ENCODE assay signal across 14 cellular contexts in genomic region chr5:158384535-158385421, GRCh38.
A peak's percentile ranks its signal among the peaks of the same experiment; 100 is the strongest.
DNase-seq lines count a peak whose midpoint lies in the region; ATAC-seq and TF ChIP-seq lines count a peak whose summit lies in the region.
"Had no signal": no experiment of that assay in that cellular context is flagged by ENCODE, and none has a peak within 500 bp of the region (broad histone marks: within the 10 kb centered on the region; RNA-seq: fewer than 3 reads in every experiment).

No MANE protein-coding gene starts in this region.

- DNase-seq in AG04449 (ENCODE audit: low read depth, low spot score), result peak; percentile 86
- peak; percentile 19 for DNase-seq in HCT116 (ENCODE audit: low read depth, low spot score)
- DNase-seq in adipocyte (ENCODE audit: low read depth), result peak; percentile 91
- DNase-seq in kidney epithelial cell (ENCODE audit: low read depth), result peak; percentile 96
- no peak for DNase-seq in posterior vena cava (ENCODE audit: low spot score)
- DNase-seq in type B pancreatic cell (ENCODE audit: extremely low spot score, unreplicated experiment), result no peak
- DNase-seq: activated naive CD4-positive, alpha-beta T cell treated with anti-CD3 and anti-CD28 coated beads, Interleukin-2, amount 50 U/mL, for 16 hours; DMS79; hippocampal formation; NCI-H446 had no signal

- H3K4me3 ChIP-seq in AG04449 (ENCODE audit: low read depth, low read length) (no peak overlapping the region), HCT116 (replicated peaks in 1 of 2; ENCODE audit: low read depth in 1 of 2, low read length in 2 of 2) (no peak overlapping the region), adipocyte (ENCODE audit: low read length) (peak overlapping the region; percentile 9), kidney epithelial cell (ENCODE audit: low read depth, low read length) (no peak overlapping the region)
- H3K4me3 ChIP-seq: neural progenitor cell had no signal

- no peak for TF ChIP-seq RAD21 in HCT116 (IDR thresholded peaks at IDR 0.05; ENCODE audit: low read depth)

- H3K9me3 Mint-ChIP-seq in type B pancreatic cell, result peaks cover 5% of the 10 kb centered on the region
- H3K9me3 Mint-ChIP-seq: neural progenitor cell had no signal

- H3K9ac ChIP-seq in HCT116 (ENCODE audit: low read length) (no peak overlapping the region), adipocyte (ENCODE audit: low read length) (peak overlapping the region; percentile 65)
- H3K9ac ChIP-seq: neural progenitor cell had no signal

- H3K36me3 ChIP-seq in HCT116 (ENCODE audit: control insufficient read depth in 1 of 2, insufficient read depth in 2 of 2, low read length in 2 of 2) (no peaks in the 10 kb centered on the region), adipocyte (ENCODE audit: control insufficient read depth, insufficient read depth, low read length, severe bottlenecking) (no peaks in the 10 kb centered on the region), kidney epithelial cell (ENCODE audit: control insufficient read depth, insufficient read depth, low read length) (no peaks in the 10 kb centered on the region)
- H3K36me3 ChIP-seq: neural progenitor cell had no signal

- BruUV-seq in HCT116 (replicated peaks; lab: Mats Ljungman, UMichigan), result no TSS peak

- H3K9me3 ChIP-seq in HCT116 (ENCODE audit: control insufficient read depth in 1 of 2, insufficient read depth in 1 of 2, low read depth in 1 of 2, low read length in 2 of 2) (no peaks in the 10 kb centered on the region), adipocyte (ENCODE audit: control insufficient read depth, low read length) (no peaks in the 10 kb centered on the region)

- POLR2A ChIA-PET in AG04449 (lab: Yijun Ruan, JAX), result interaction anchor here (0.6 to 1.0 kb wide), 4 partner anchors 23 to 722 kb away, joined by 3 to 4 read pairs (median 3); no protein-coding TSS in a partner anchor
- POLR2A ChIA-PET in HCT116 (lab: Charles Lee), result no interaction called here

- H3K4me1 ChIP-seq in HCT116 (ENCODE audit: control insufficient read depth in 1 of 2, insufficient read depth in 2 of 2, low read length in 2 of 2) (peaks cover 0 to 20% of the 10 kb centered on the region in 2 experiments; a peak in 2 of 4 replicates), adipocyte (ENCODE audit: control insufficient read depth, insufficient read depth, low read length) (peaks cover 38% of the 10 kb centered on the region)

- RAD21 ChIA-PET in HCT116 (lab: Charles Lee; ENCODE audit: low non-redundant PET in 1 of 2, low total read pairs in 2 of 2, uncharacterized antibody in 2 of 2, unreplicated experiment in 2 of 2), result no interaction called here

- peak overlapping the region; percentile 27; the same call in 1 of the 2 replicates for H3K4me2 ChIP-seq in HCT116 (ENCODE audit: low read length)
- H3K4me2 ChIP-seq: neural progenitor cell had no signal

- H3K27ac ChIP-seq in HCT116 (ENCODE audit: low read depth, low read length), result no peak overlapping the region
- H3K27ac ChIP-seq: neural progenitor cell had no signal

- no peaks in the 10 kb centered on the region for H3K79me2 ChIP-seq in HCT116 (ENCODE audit: insufficient read depth, low read length)

- peaks cover 10% of the 10 kb centered on the region for H3K4me1 Mint-ChIP-seq in type B pancreatic cell (ENCODE audit: unreplicated experiment)

- intact Hi-C loops in HCT116 (cut with micrococcal nuclease), result no loop called here
- intact Hi-C loops in posterior vena cava (cut with DNase I), result loop anchor here in 1 of 2 donors (10.0 kb wide), 1 partner anchor 80 kb away; no protein-coding TSS in a partner anchor

- CTCF ChIA-PET in AG04449 (lab: Yijun Ruan, JAX), result interaction anchor here (0.6 to 1.1 kb wide), 2 partner anchors 23 to 44 kb away, joined by 3 read pairs; no protein-coding TSS in a partner anchor
- CTCF ChIA-PET in HCT116 (lab: Charles Lee), result no interaction called here

- TF ChIP-seq POLR2A in HCT116 (IDR thresholded peaks at IDR 0.05; ENCODE audit: borderline replicate concordance, extremely low read depth, insufficient read depth, insufficient read length), result no peak

- peaks cover 2% of the 10 kb centered on the region for H3K27me3 Mint-ChIP-seq in type B pancreatic cell

- H2AFZ ChIP-seq in HCT116 (ENCODE audit: low read depth, low read length, poor library complexity, severe bottlenecking), result no peak overlapping the region
- H2AFZ ChIP-seq: neural progenitor cell had no signal

- TF ChIP-seq CTCF in AG04449 (IDR thresholded peaks at IDR 0.05; ENCODE audit: insufficient read depth, low read length, missing control alignments) (no peak), HCT116 (IDR thresholded peaks at IDR 0.05 in 2 of 3, conservative IDR thresholded peaks at IDR 0.05 in 1 of 3; ENCODE audit: borderline replicate concordance in 1 of 3, insufficient read depth in 1 of 3, low read depth in 2 of 3, low read length in 2 of 3) (no peak), kidney epithelial cell (IDR thresholded peaks at IDR 0.05; ENCODE audit: insufficient read depth, low read length, poor library complexity, severe bottlenecking) (no peak), type B pancreatic cell (conservative IDR thresholded peaks at IDR 0.05) (no peak)

- no peak overlapping the region for H3K27ac Mint-ChIP-seq in type B pancreatic cell
- H3K27ac Mint-ChIP-seq: neural progenitor cell; T-helper 2 cell treated with Interferon-gamma antibody and Interleukin-4, amounts not matched to agents 5 μg/mL and 100 μg/mL, for 36 hours had no signal

- no peak; the same call in 1 of the 2 replicates for ATAC-seq in HCT116
- no peak for ATAC-seq in HG02798 (IDR thresholded peaks at IDR 0.05; ENCODE audit: poor library complexity, unreplicated experiment)
- ATAC-seq in HG02763 (IDR thresholded peaks at IDR 0.05; ENCODE audit: unreplicated experiment), result no peak

- no peaks in the 10 kb centered on the region for H3K9me2 ChIP-seq in HCT116 (ENCODE audit: insufficient read depth)

- H3K36me3 Mint-ChIP-seq in type B pancreatic cell, result no peaks in the 10 kb centered on the region
- H3K36me3 Mint-ChIP-seq: neural progenitor cell had no signal

- H3K4me3 Mint-ChIP-seq in type B pancreatic cell, result no peak overlapping the region
- H3K4me3 Mint-ChIP-seq: neural progenitor cell; T-helper 2 cell treated with Interferon-gamma antibody and Interleukin-4, amounts not matched to agents 5 μg/mL and 100 μg/mL, for 36 hours had no signal

- H4K20me1 ChIP-seq in HCT116 (ENCODE audit: insufficient read depth), result no peaks in the 10 kb centered on the region

- peaks cover 5% of the 10 kb centered on the region; the same call in 1 of the 2 replicates for H3K27me3 ChIP-seq in HCT116 (ENCODE audit: insufficient read depth, low read length)
- H3K27me3 ChIP-seq in adipocyte (replicated peaks; ENCODE audit: control insufficient read depth, insufficient read depth, low read length), result no peaks in the 10 kb centered on the region
- H3K27me3 ChIP-seq in kidney epithelial cell (ENCODE audit: control insufficient read depth, insufficient read depth, low read length), result no peaks in the 10 kb centered on the region
- H3K27me3 ChIP-seq: neural progenitor cell had no signal

TF ChIP-seq in HCT116, 20 proteins besides CTCF, POLR2A, EP300 and RAD21 (continues in another document):
- TF ChIP-seq ELF1 (IDR thresholded peaks at IDR 0.05; ENCODE audit: borderline replicate concordance, low read depth), result no peak
- TF ChIP-seq ATF3 (IDR thresholded peaks at IDR 0.05), result no peak
- no peak for TF ChIP-seq POLR2AphosphoS5 (IDR thresholded peaks at IDR 0.05; ENCODE audit: low read depth, low read length)
- TF ChIP-seq, protein P1, sequence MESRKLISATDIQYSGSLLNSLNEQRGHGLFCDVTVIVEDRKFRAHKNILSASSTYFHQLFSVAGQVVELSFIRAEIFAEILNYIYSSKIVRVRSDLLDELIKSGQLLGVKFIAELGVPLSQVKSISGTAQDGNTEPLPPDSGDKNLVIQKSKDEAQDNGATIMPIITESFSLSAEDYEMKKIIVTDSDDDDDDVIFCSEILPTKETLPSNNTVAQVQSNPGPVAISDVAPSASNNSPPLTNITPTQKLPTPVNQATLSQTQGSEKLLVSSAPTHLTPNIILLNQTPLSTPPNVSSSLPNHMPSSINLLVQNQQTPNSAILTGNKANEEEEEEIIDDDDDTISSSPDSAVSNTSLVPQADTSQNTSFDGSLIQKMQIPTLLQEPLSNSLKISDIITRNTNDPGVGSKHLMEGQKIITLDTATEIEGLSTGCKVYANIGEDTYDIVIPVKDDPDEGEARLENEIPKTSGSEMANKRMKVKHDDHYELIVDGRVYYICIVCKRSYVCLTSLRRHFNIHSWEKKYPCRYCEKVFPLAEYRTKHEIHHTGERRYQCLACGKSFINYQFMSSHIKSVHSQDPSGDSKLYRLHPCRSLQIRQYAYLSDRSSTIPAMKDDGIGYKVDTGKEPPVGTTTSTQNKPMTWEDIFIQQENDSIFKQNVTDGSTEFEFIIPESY (IDR thresholded peaks at IDR 0.05; ENCODE audit: extremely low read depth, insufficient replicate concordance, low read length), result no peak
- TF ChIP-seq YY1 (IDR thresholded peaks at IDR 0.05; ENCODE audit: extremely low read depth, insufficient replicate concordance, low read depth, low read length), result no peak
- no peak for TF ChIP-seq SIN3A (IDR thresholded peaks at IDR 0.05; ENCODE audit: low read depth)

Comparison
In these comparisons a context has a peak if more than half of its experiments do, and no peak if none do; other contexts are left out.
1. DNase-seq: peak in AG04449 (single experiment), HCT116 (single experiment), adipocyte (single experiment) and kidney epithelial cell (single experiment); none in posterior vena cava (single experiment) and type B pancreatic cell (single experiment).